Comparison of ENCODE assay signal across 8 cellular contexts in genomic region chr20:7926767-7927166, GRCh38. TPM values are rescaled to one million over a fixed set of nuclear protein-coding genes. Genes with fewer than 3 reads are reported as not detected.
A peak's percentile ranks its signal among the peaks of the same experiment; 100 is the strongest.
DNase-seq lines count a peak whose midpoint lies in the region; ATAC-seq and TF ChIP-seq lines count a peak whose summit lies in the region.

No MANE protein-coding gene starts in this region.

- H3K4me1 ChIP-seq in cardiac muscle cell (ENCODE audit: low read depth), result no peaks in the 10 kb centered on the region
- no peaks in the 10 kb centered on the region for H3K4me1 ChIP-seq in Panc1 (ENCODE audit: control insufficient read depth, insufficient read depth, low read length)
- peaks cover 0 to 4% (median 0%) of the 10 kb centered on the region in 4 donors for H3K4me1 ChIP-seq in tibial nerve

- TF ChIP-seq EP300 in tibial nerve (IDR thresholded peaks at IDR 0.05), result no peak

- intact Hi-C loops in left ventricle myocardium superior (cut with micrococcal nuclease) (no loop called here), Panc1 (cut with micrococcal nuclease; ENCODE audit: unreplicated experiment) (no loop called here)

- no peak for ATAC-seq in left ventricle myocardium superior
- no peak for ATAC-seq in Panc1

- H3K4me3 ChIP-seq in cardiac muscle cell (no peak overlapping the region), Panc1 (ENCODE audit: low read depth in 2 of 2, low read length in 2 of 2) (no peak overlapping the region), tibial nerve (no peak overlapping the region)

- WGBS in tibial nerve, 2 donors, result 10 to 14% methylated on average over 1 of the region's 1 CpG

- no peaks in the 10 kb centered on the region for H3K27me3 ChIP-seq in cardiac muscle cell
- no peaks in the 10 kb centered on the region for H3K27me3 ChIP-seq in Panc1 (ENCODE audit: control insufficient read depth, insufficient read depth, low read length)
- no peaks in the 10 kb centered on the region for H3K27me3 ChIP-seq in tibial nerve

- H3K9me3 ChIP-seq in cardiac muscle cell (ENCODE audit: low read depth) (no peaks in the 10 kb centered on the region), Panc1 (ENCODE audit: control insufficient read depth, insufficient read depth, low read depth, low read length) (no peaks in the 10 kb centered on the region), tibial nerve (no peaks in the 10 kb centered on the region)

- TF ChIP-seq CTCF in cardiac muscle cell (IDR thresholded peaks at IDR 0.05; ENCODE audit: low read depth, low read length) (peak; percentile 69), Panc1 (IDR thresholded peaks at IDR 0.05) (peak; percentile 63; the same call in 1 of the 2 replicates), tibial nerve (IDR thresholded peaks at IDR 0.05) (peak in 3 of 5 experiments; percentile 14 to 42 (median 28))

- no peak for TF ChIP-seq POLR2A in tibial nerve (IDR thresholded peaks at IDR 0.05)

- H3K27ac ChIP-seq in cardiac muscle cell (no peak overlapping the region), Panc1 (ENCODE audit: low read length) (no peak overlapping the region), tibial nerve (no peak overlapping the region)

- DNase-seq in cardiac muscle cell (ENCODE audit: low read depth in 1 of 2, low spot score in 1 of 2) (peak; percentile 5 to 72), left ventricle myocardium superior (no peak), Panc1 (ENCODE audit: low read depth, low spot score) (no peak), fibroblast of peridontal ligament (ENCODE audit: extremely low read depth) (peak; percentile 66), tibial nerve (ENCODE audit: low spot score in 2 of 2) (no peak), DMS79 (lab: John Stamatoyannopoulos, UW) (no peak)
- no peak for DNase-seq in activated CD8-positive, alpha-beta memory T cell treated with anti-CD3 and anti-CD28 coated beads, Interleukin-2, amount 50 U/mL, for 48 hours
- DNase-seq in NK-92 treated with Interleukin-12 subunit alpha and Interleukin-12 subunit beta, amount 100 ng/mL, for 24 hours (lab: John Stamatoyannopoulos, UW), result no peak

- POLR2A ChIA-PET in Panc1 (lab: Charles Lee), result no interaction called here

- no peaks in the 10 kb centered on the region for H3K36me3 ChIP-seq in cardiac muscle cell
- no peaks in the 10 kb centered on the region for H3K36me3 ChIP-seq in Panc1 (ENCODE audit: control insufficient read depth, insufficient read depth, low read length)
- H3K36me3 ChIP-seq in tibial nerve, result no peaks in the 10 kb centered on the region

- BruUV-seq in Panc1 (replicated peaks; lab: Mats Ljungman, UMichigan), result no TSS peak

- CTCF ChIA-PET in Panc1 (lab: Charles Lee), result interaction anchor here (0.6 kb wide), 1 partner anchor 1002 kb away, joined by 3 read pairs; no protein-coding TSS in a partner anchor

- in situ Hi-C loops in Panc1 (cut with HindIII; ENCODE audit: low pct_unique_long_range_greater_than_20kb, low sequenced_read_pairs), result no loop called here

RNA-seq across cellular contexts. Expression of gene HAO1, which starts 13.5 kb away (rescaled TPM):
- not detected in 2 replicates for total RNA-seq in cardiac muscle cell
- polyA plus RNA-seq in cardiac muscle cell, result not detected in 2 replicates
- total RNA-seq in left ventricle myocardium superior, result not detected
- total RNA-seq in Panc1 (2021; ENCODE audit: unreplicated experiment), result 0.13 TPM
- polyA plus RNA-seq in Panc1 (2012; ENCODE audit: insufficient read length), result not detected
- not detected for total RNA-seq in tibial nerve

Comparison
In these comparisons a context has a peak if more than half of its experiments do, and no peak if none do; other contexts are left out.
1. DNase-seq: peak in cardiac muscle cell (2 of 2) and fibroblast of peridontal ligament (single experiment); none in left ventricle myocardium superior (single experiment), Panc1 (single experiment), tibial nerve (0 of 2), activated CD8-positive, alpha-beta memory T cell treated with anti-CD3 and anti-CD28 coated beads, Interleukin-2, amount 50 U/mL, for 48 hours (single experiment), NK-92 treated with Interleukin-12 subunit alpha and Interleukin-12 subunit beta, amount 100 ng/mL, for 24 hours (single experiment) and DMS79 (single experiment).
2. Peak in every context shown above with its lines, with median percentiles within 50 percentile points of each other: CTCF ChIP-seq.